Comparison of ENCODE assay signal across 22 cellular contexts in genomic region chr12:93279849-93280412, GRCh38.
DNase-seq lines count a peak whose midpoint lies in the region; ATAC-seq and TF ChIP-seq lines count a peak whose summit lies in the region.
"Had no signal": no experiment of that assay in that cellular context is flagged by ENCODE, and none has a peak within 500 bp of the region (broad histone marks: within the 10 kb centered on the region; RNA-seq: fewer than 3 reads in every experiment).

No MANE protein-coding gene starts in this region.

- dilution Hi-C loops in IMR-90 (cut with HindIII; ENCODE audit: low sequenced_read_pairs, unreplicated experiment) = no loop called here

- H3K18ac ChIP-seq in IMR-90 (ENCODE audit: low read depth, low read length) = no peak overlapping the region

- no peak overlapping the region for H3K4me2 ChIP-seq in IMR-90 (ENCODE audit: low read depth, low read length)
- H3K4me2 ChIP-seq: BLaER1, smooth muscle cell had no signal

- no peak for TF ChIP-seq CTCF in IMR-90 (conservative IDR thresholded peaks at IDR 0.05; ENCODE audit: low read depth, low read length)
- no peak for TF ChIP-seq CTCF in colonic mucosa (IDR thresholded peaks at IDR 0.05)

- no peak overlapping the region for H4K5ac ChIP-seq in IMR-90 (ENCODE audit: low read depth, low read length)

- POLR2A ChIA-PET in IMR-90 (lab: Charles Lee; ENCODE audit: unreplicated experiment) = no interaction called here

- 29% methylated on average over 1 of the region's 2 CpGs; no CpG with 5 or more reads in 1 of the 2 experiments for WGBS in IMR-90 (ENCODE audit: extremely low coverage in 2 of 2, insufficient read length in 1 of 2), 2 experiments

- H2BK120ac ChIP-seq in IMR-90 (ENCODE audit: low read depth, low read length) = no peak overlapping the region

- no TSS peak for BruUV-seq in IMR-90 (replicated peaks; lab: Mats Ljungman, UMichigan)

- DNase-seq in DMS53 (lab: John Stamatoyannopoulos, UW) = peak; percentile 46
- DNase-seq in DMS53 treated with DMSO at 0.1 percent for 48 hours (lab: John Stamatoyannopoulos, UW; ENCODE audit: unreplicated experiment) = no peak
- peak; percentile 37 for DNase-seq in IMR-90
- peak; percentile 31 for DNase-seq in myocyte (ENCODE audit: low read depth)
- no peak for DNase-seq in colonic mucosa
- DNase-seq in ACHN = no peak
- DNase-seq: activated CD4-positive, alpha-beta T cell treated with anti-CD3 and anti-CD28 coated beads, Interleukin-2, amount 50 U/mL, for 1 hour; activated CD8-positive, alpha-beta memory T cell treated with anti-CD3 and anti-CD28 coated beads, Interleukin-2, amount 50 U/mL, for 48 hours; activated effector memory CD4-positive, alpha-beta T cell treated with anti-CD3 and anti-CD28 coated beads, Interleukin-2, amount 50 U/mL, for 16 hours; effector memory CD4-positive, alpha-beta T cell; heart left ventricle; MM.1S; naive B cell; NCI-H1694 treated with DMSO at 0.1 percent for 48 hours; NCI-H774; SW 1271 had no signal

- H4K8ac ChIP-seq in IMR-90 (ENCODE audit: low read depth in 2 of 2, low read length in 2 of 2) = no peak overlapping the region

- H2BK15ac ChIP-seq in IMR-90 (ENCODE audit: low read depth, low read length) = no peak overlapping the region

- H3K4me1 ChIP-seq in IMR-90 (ENCODE audit: control insufficient read depth, insufficient read depth, low read length) (peaks cover 1% of the 10 kb centered on the region; the same call in 1 of the 2 replicates), colonic mucosa (no peaks in the 10 kb centered on the region)
- H3K4me1 ChIP-seq: BLaER1, suprapubic skin had no signal

- no peaks in the 10 kb centered on the region for H3K27me3 ChIP-seq in IMR-90 (ENCODE audit: control insufficient read depth, insufficient read depth, low read length)
- H3K27me3 ChIP-seq in colonic mucosa = no peaks in the 10 kb centered on the region
- H3K27me3 ChIP-seq: BLaER1, heart left ventricle, suprapubic skin had no signal

- H3K27ac ChIP-seq in IMR-90 (ENCODE audit: insufficient read depth, low read length) (no peak overlapping the region), colonic mucosa (no peak overlapping the region)
- H3K27ac ChIP-seq: 22Rv1, BLaER1, heart left ventricle, suprapubic skin had no signal

- H3K9me3 ChIP-seq in IMR-90 (ENCODE audit: control insufficient read depth, insufficient read depth, low read length) (no peaks in the 10 kb centered on the region), colonic mucosa (no peaks in the 10 kb centered on the region)
- H3K9me3 ChIP-seq: BLaER1, heart left ventricle, suprapubic skin had no signal

- no peak overlapping the region for H3K56ac ChIP-seq in IMR-90 (ENCODE audit: extremely low read depth, insufficient read depth, low read length)

- in situ Hi-C loops in IMR-90 (cut with MboI; ENCODE audit: low sequenced_read_pairs) (no loop called here), ACHN (cut with HindIII; ENCODE audit: low pct_ligation_motif_present, low pct_unique_long_range_greater_than_20kb, low sequenced_read_pairs) (no loop called here)

- no peak overlapping the region for H2BK20ac ChIP-seq in IMR-90 (ENCODE audit: low read depth, low read length)

- H4K91ac ChIP-seq in IMR-90 (ENCODE audit: insufficient read depth, low read depth, low read length) = no peak overlapping the region

- no peak overlapping the region for H3K4ac ChIP-seq in IMR-90 (ENCODE audit: low read depth, low read length)

- no peak overlapping the region for H2AK9ac ChIP-seq in IMR-90 (replicated peaks; ENCODE audit: low read depth, low read length, poor library complexity)

- H3K9ac ChIP-seq in IMR-90 (ENCODE audit: low read depth, low read length) (no peak overlapping the region), colonic mucosa (ENCODE audit: low read depth in 2 of 2, low read length in 2 of 2) (no peak overlapping the region)
- H3K9ac ChIP-seq: BLaER1 had no signal

- no peak for TF ChIP-seq POLR2A in IMR-90 (IDR thresholded peaks at IDR 0.05; ENCODE audit: low read depth, low read length)

- no peak for TF ChIP-seq RAD21 in IMR-90 (IDR thresholded peaks at IDR 0.05; ENCODE audit: low read length)

- intact Hi-C loops in IMR-90 (cut with micrococcal nuclease) (no loop called here), colonic mucosa (cut with DNase I) (no loop called here)

- no peaks in the 10 kb centered on the region for H3K9me1 ChIP-seq in IMR-90 (ENCODE audit: insufficient read depth, low read length)

- no peak overlapping the region for H3K14ac ChIP-seq in IMR-90 (replicated peaks; ENCODE audit: low read depth, low read length)

- no peak overlapping the region for H3K23ac ChIP-seq in IMR-90 (ENCODE audit: low read depth, low read length)

- H3K36me3 ChIP-seq in IMR-90 (ENCODE audit: control insufficient read depth, insufficient read depth, low read length) (no peaks in the 10 kb centered on the region), colonic mucosa (no peaks in the 10 kb centered on the region)
- H3K36me3 ChIP-seq: BLaER1, heart left ventricle, suprapubic skin had no signal

- ATAC-seq in IMR-90 (ENCODE audit: low read depth) (peak; percentile 56), SK-N-SH treated with all-trans-retinoic acid at 6 μM for 48 hours (peak; percentile 91), HG03342 (IDR thresholded peaks at IDR 0.05; ENCODE audit: unreplicated experiment) (no peak)
- ATAC-seq: heart left ventricle had no signal

- H4K20me1 ChIP-seq in IMR-90 (ENCODE audit: insufficient read depth, low read length) = no peaks in the 10 kb centered on the region
- H4K20me1 ChIP-seq: BLaER1 had no signal

- H2AK5ac ChIP-seq in IMR-90 (ENCODE audit: low read depth, low read length) = no peak overlapping the region

- H3K4me3 ChIP-seq in IMR-90 (ENCODE audit: insufficient read depth, low read depth, low read length) (no peak overlapping the region), colonic mucosa (no peak overlapping the region)
- H3K4me3 ChIP-seq: BLaER1, heart left ventricle, smooth muscle cell, suprapubic skin had no signal

- H2AFZ ChIP-seq in IMR-90 (replicated peaks; ENCODE audit: low read length, poor library complexity) = no peak overlapping the region

- H2BK5ac ChIP-seq in IMR-90 (ENCODE audit: low read depth, low read length, poor library complexity, severe bottlenecking) = no peak overlapping the region

- CTCF ChIA-PET in IMR-90 (lab: Yijun Ruan, JAX) = no interaction called here

- H3K79me1 ChIP-seq in IMR-90 (ENCODE audit: low read depth in 1 of 2, low read length in 2 of 2) = no peaks in the 10 kb centered on the region

TF ChIP-seq in IMR-90, 13 proteins besides CTCF, POLR2A, EP300 and RAD21:
- TF ChIP-seq SMC3 (IDR thresholded peaks at IDR 0.05; ENCODE audit: low read depth, low read length) (no peak), MXI1 (IDR thresholded peaks at IDR 0.05; ENCODE audit: borderline replicate concordance, low read depth, low read length) (no peak), CEBPB (IDR thresholded peaks at IDR 0.05; ENCODE audit: low read depth, low read length) (no peak), RCOR1 (IDR thresholded peaks at IDR 0.05; ENCODE audit: insufficient replicate concordance, low read length) (no peak), MAZ (IDR thresholded peaks at IDR 0.05; ENCODE audit: borderline replicate concordance, low read depth, low read length) (no peak), MAFK (IDR thresholded peaks at IDR 0.05; ENCODE audit: low read depth, low read length) (no peak), FOS (IDR thresholded peaks at IDR 0.05; ENCODE audit: low read depth, low read length) (no peak), NFE2L2 (IDR thresholded peaks at IDR 0.05; ENCODE audit: low read depth, low read length) (no peak), BHLHE40 (IDR thresholded peaks at IDR 0.05; ENCODE audit: low read depth, low read length) (no peak), RFX5 (IDR thresholded peaks at IDR 0.05; ENCODE audit: low read depth, low read length) (no peak)
- TF ChIP-seq, protein P1, sequence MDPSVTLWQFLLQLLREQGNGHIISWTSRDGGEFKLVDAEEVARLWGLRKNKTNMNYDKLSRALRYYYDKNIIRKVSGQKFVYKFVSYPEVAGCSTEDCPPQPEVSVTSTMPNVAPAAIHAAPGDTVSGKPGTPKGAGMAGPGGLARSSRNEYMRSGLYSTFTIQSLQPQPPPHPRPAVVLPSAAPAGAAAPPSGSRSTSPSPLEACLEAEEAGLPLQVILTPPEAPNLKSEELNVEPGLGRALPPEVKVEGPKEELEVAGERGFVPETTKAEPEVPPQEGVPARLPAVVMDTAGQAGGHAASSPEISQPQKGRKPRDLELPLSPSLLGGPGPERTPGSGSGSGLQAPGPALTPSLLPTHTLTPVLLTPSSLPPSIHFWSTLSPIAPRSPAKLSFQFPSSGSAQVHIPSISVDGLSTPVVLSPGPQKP (IDR thresholded peaks at IDR 0.05; ENCODE audit: borderline replicate concordance, low read depth, low read length) = no peak
TF ChIP-seq in IMR-90: peak in this region for 0.

TF ChIP-seq in SK-N-SH treated with all-trans-retinoic acid at 6 μM for 48 hours, 23 proteins besides CTCF, POLR2A, EP300 and RAD21 (continues in another document):
- no peak for TF ChIP-seq ZFP3 (CRISPR knock-in tag; IDR thresholded peaks at IDR 0.05)
- TF ChIP-seq, protein P2, sequence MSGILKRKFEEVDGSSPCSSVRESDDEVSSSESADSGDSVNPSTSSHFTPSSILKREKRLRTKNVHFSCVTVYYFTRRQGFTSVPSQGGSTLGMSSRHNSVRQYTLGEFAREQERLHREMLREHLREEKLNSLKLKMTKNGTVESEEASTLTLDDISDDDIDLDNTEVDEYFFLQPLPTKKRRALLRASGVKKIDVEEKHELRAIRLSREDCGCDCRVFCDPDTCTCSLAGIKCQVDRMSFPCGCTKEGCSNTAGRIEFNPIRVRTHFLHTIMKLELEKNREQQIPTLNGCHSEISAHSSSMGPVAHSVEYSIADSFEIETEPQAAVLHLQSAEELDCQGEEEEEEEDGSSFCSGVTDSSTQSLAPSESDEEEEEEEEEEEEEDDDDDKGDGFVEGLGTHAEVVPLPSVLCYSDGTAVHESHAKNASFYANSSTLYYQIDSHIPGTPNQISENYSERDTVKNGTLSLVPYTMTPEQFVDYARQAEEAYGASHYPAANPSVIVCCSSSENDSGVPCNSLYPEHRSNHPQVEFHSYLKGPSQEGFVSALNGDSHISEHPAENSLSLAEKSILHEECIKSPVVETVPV (CRISPR knock-in tag; IDR thresholded peaks at IDR 0.05) = no peak
- TF ChIP-seq, protein P3, sequence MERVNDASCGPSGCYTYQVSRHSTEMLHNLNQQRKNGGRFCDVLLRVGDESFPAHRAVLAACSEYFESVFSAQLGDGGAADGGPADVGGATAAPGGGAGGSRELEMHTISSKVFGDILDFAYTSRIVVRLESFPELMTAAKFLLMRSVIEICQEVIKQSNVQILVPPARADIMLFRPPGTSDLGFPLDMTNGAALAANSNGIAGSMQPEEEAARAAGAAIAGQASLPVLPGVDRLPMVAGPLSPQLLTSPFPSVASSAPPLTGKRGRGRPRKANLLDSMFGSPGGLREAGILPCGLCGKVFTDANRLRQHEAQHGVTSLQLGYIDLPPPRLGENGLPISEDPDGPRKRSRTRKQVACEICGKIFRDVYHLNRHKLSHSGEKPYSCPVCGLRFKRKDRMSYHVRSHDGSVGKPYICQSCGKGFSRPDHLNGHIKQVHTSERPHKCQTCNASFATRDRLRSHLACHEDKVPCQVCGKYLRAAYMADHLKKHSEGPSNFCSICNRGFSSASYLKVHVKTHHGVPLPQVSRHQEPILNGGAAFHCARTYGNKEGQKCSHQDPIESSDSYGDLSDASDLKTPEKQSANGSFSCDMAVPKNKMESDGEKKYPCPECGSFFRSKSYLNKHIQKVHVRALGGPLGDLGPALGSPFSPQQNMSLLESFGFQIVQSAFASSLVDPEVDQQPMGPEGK (CRISPR knock-in tag; IDR thresholded peaks at IDR 0.05; ENCODE audit: borderline replicate concordance) = no peak
- no peak for TF ChIP-seq ESRRG (CRISPR knock-in tag; IDR thresholded peaks at IDR 0.05)

Comparison
In these comparisons a context has a peak if more than half of its experiments do, and no peak if none do; other contexts are left out.
1. DNase-seq: peak in DMS53 (single experiment), IMR-90 (single experiment) and myocyte (single experiment); none in DMS53 treated with DMSO at 0.1 percent for 48 hours (single experiment), colonic mucosa (single experiment) and ACHN (single experiment).